In the genomic region with DNA sequence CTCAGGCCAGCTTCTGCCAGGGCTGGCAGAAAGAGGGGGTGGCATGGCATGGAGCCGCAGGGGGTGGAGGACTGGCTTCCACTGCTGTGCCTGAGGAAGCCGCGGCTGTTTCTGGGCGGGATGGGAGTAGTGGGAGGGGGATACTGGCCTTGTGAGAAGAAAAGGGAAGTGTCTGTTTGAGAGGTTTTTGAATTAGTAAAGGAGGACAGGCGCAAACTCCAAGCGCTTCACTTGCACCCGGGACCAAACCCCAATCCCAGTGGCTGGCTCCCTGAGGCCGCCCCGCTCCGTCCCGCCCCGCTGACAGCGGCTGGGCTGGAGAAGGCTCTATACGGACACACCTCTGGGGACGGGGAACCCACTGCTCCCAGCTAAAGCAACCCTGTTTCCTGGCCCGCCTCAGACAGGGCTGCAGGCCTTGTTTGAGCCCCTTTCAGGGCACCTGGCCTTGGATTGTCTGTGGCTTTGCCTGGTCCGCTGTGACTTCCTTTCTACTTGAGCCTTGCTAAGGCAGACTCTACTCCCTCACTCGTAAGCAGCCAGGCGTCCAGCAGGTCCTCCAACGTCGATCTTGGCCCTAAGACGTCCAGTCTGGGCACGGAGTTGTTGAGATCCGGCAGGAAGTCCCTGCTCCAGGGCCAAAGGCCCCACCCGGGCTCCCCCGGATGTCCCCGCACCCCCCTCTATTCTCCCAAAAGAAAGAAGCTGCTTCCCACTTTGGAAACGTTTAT, we compare ENCODE assay signal across 8 cellular contexts. TPM values are rescaled to one million over a fixed set of nuclear protein-coding genes. Genes with fewer than 3 reads are reported as not detected.
A peak's percentile ranks its signal among the peaks of the same experiment; 100 is the strongest.
DNase-seq lines count a peak whose midpoint lies in the region; ATAC-seq and TF ChIP-seq lines count a peak whose summit lies in the region.

No MANE protein-coding gene starts in this region.

- peak overlapping the region; percentile 52 for H2BK120ac ChIP-seq in IMR-90 (ENCODE audit: low read depth, low read length)

- H3K4me2 ChIP-seq in IMR-90 (ENCODE audit: low read depth, low read length): no peak overlapping the region; the same call in 1 of the 2 replicates

- in situ Hi-C loops in IMR-90 (cut with MboI; ENCODE audit: low sequenced_read_pairs): no loop called here

- dilution Hi-C loops in IMR-90 (cut with HindIII; ENCODE audit: low sequenced_read_pairs, unreplicated experiment): no loop called here

- H2BK20ac ChIP-seq in IMR-90 (ENCODE audit: low read depth, low read length): no peak overlapping the region

- H3K4me3 Mint-ChIP-seq in T-helper 1 cell treated with Interleukin-12 subunit alpha and Interleukin-12 subunit beta and Interleukin-4 antibody, amounts not matched to agents 30 μg/mL and 1 μg/mL, for 36 hours: peak overlapping the region; percentile 40
- H3K4me3 Mint-ChIP-seq in memory B cell: peak overlapping the region; percentile 76

- H3K27ac Mint-ChIP-seq in T-helper 1 cell treated with Interleukin-12 subunit alpha and Interleukin-12 subunit beta and Interleukin-4 antibody, amounts not matched to agents 30 μg/mL and 1 μg/mL, for 36 hours: no peak overlapping the region
- H3K27ac Mint-ChIP-seq in memory B cell: no peak overlapping the region

- peaks cover 4% of the 10 kb centered on the region for H3K27me3 Mint-ChIP-seq in T-helper 1 cell treated with Interleukin-12 subunit alpha and Interleukin-12 subunit beta and Interleukin-4 antibody, amounts not matched to agents 30 μg/mL and 1 μg/mL, for 36 hours (ENCODE audit: low read depth)
- peaks cover 3% of the 10 kb centered on the region for H3K27me3 Mint-ChIP-seq in memory B cell

- BruUV-seq in IMR-90 (replicated peaks; lab: Mats Ljungman, UMichigan): no TSS peak

- no peak overlapping the region for H3K4me3 ChIP-seq in IMR-90 (ENCODE audit: insufficient read depth, low read depth, low read length)
- H3K4me3 ChIP-seq in ascending aorta: peak overlapping the region; percentile 38 to 64
- no peak overlapping the region for H3K4me3 ChIP-seq in aorta (ENCODE audit: low read length in 2 of 2)

- no peak overlapping the region for H2BK5ac ChIP-seq in IMR-90 (ENCODE audit: low read depth, low read length, poor library complexity, severe bottlenecking)

- peak overlapping the region; percentile 39; the same call in 2 of the 3 replicates for H2BK15ac ChIP-seq in IMR-90 (ENCODE audit: low read depth, low read length)

- no peaks in the 10 kb centered on the region for H4K20me1 ChIP-seq in IMR-90 (ENCODE audit: insufficient read depth, low read length)

- H3K9me3 Mint-ChIP-seq in T-helper 1 cell treated with Interleukin-12 subunit alpha and Interleukin-12 subunit beta and Interleukin-4 antibody, amounts not matched to agents 30 μg/mL and 1 μg/mL, for 36 hours: no peaks in the 10 kb centered on the region
- H3K9me3 Mint-ChIP-seq in memory B cell: no peaks in the 10 kb centered on the region

- no peaks in the 10 kb centered on the region for H3K36me3 ChIP-seq in IMR-90 (ENCODE audit: control insufficient read depth, insufficient read depth, low read length)
- no peaks in the 10 kb centered on the region for H3K36me3 ChIP-seq in ascending aorta
- H3K36me3 ChIP-seq in aorta (ENCODE audit: control insufficient read depth in 1 of 2, insufficient read depth in 2 of 2, low read length in 1 of 2): no peaks in the 10 kb centered on the region

- 82% methylated on average over 11 of the region's 28 CpGs; no CpG with 5 or more reads in 1 of the 2 experiments for WGBS in IMR-90 (ENCODE audit: extremely low coverage in 2 of 2, insufficient read length in 1 of 2), 2 experiments
- WGBS in aorta, 2 donors: 51 to 52% methylated on average over 28 of the region's 28 CpGs

- POLR2A ChIA-PET in IMR-90 (lab: Charles Lee; ENCODE audit: unreplicated experiment): interaction anchor here (0.7 kb wide), 1 partner anchor 42 kb away, joined by 3 read pairs; no protein-coding TSS in a partner anchor

- peak overlapping the region; percentile 68 for H3K4ac ChIP-seq in IMR-90 (ENCODE audit: low read depth, low read length)

- TF ChIP-seq RAD21 in IMR-90 (IDR thresholded peaks at IDR 0.05; ENCODE audit: low read length): no peak

- no peak for ATAC-seq in IMR-90 (ENCODE audit: low read depth)
- ATAC-seq in memory B cell (ENCODE audit: low read depth): peak; percentile 7
- ATAC-seq in aorta (ENCODE audit: low FRiP score): no peak
- no peak for ATAC-seq in GM18519 (IDR thresholded peaks at IDR 0.05; ENCODE audit: low FRiP score, unreplicated experiment)

- H2AK5ac ChIP-seq in IMR-90 (ENCODE audit: low read depth, low read length): peak overlapping the region; percentile 20

- CTCF ChIA-PET in IMR-90 (lab: Yijun Ruan, JAX): interaction anchor here (0.6 to 1.9 kb wide), 17 partner anchors 8 to 273 kb away, joined by 3 to 30 read pairs (median 4); a partner anchor contains a TSS

- 0 out of 2 replicates have a peak overlapping the region, but pooled peaks have one; percentile 8 for H3K9ac ChIP-seq in IMR-90 (ENCODE audit: low read depth, low read length)

- H3K9me1 ChIP-seq in IMR-90 (ENCODE audit: insufficient read depth, low read length): no peaks in the 10 kb centered on the region; the same call in 1 of the 2 replicates

- DNase-seq in T-helper 1 cell: no peak
- DNase-seq in IMR-90: no peak
- no peak for DNase-seq in ascending aorta (ENCODE audit: low spot score in 2 of 2)
- peak in 1 of 2 donors; percentile 22 for DNase-seq in memory B cell (ENCODE audit: low spot score in 2 of 2)
- peak in 1 of 2 donors; percentile 75 for DNase-seq in aorta
- no peak for DNase-seq in NCI-H2107 (lab: John Stamatoyannopoulos, UW)

- H3K18ac ChIP-seq in IMR-90 (ENCODE audit: low read depth, low read length): peak overlapping the region; percentile 49; the same call in 1 of the 2 replicates

- no peaks in the 10 kb centered on the region for H3K79me1 ChIP-seq in IMR-90 (ENCODE audit: low read depth in 1 of 2, low read length in 2 of 2)

- H3K36me3 Mint-ChIP-seq in T-helper 1 cell treated with Interleukin-12 subunit alpha and Interleukin-12 subunit beta and Interleukin-4 antibody, amounts not matched to agents 30 μg/mL and 1 μg/mL, for 36 hours (ENCODE audit: low read depth): no peaks in the 10 kb centered on the region
- no peaks in the 10 kb centered on the region for H3K36me3 Mint-ChIP-seq in memory B cell

- no peak for TF ChIP-seq CTCF in IMR-90 (conservative IDR thresholded peaks at IDR 0.05; ENCODE audit: low read depth, low read length)
- TF ChIP-seq CTCF in ascending aorta (IDR thresholded peaks at IDR 0.05): no peak

- peaks cover 10% of the 10 kb centered on the region for H3K4me1 Mint-ChIP-seq in T-helper 1 cell treated with Interleukin-12 subunit alpha and Interleukin-12 subunit beta and Interleukin-4 antibody, amounts not matched to agents 30 μg/mL and 1 μg/mL, for 36 hours (ENCODE audit: low read depth)
- H3K4me1 Mint-ChIP-seq in memory B cell: peaks cover 8% of the 10 kb centered on the region

- no peak for TF ChIP-seq POLR2A in IMR-90 (IDR thresholded peaks at IDR 0.05; ENCODE audit: low read depth, low read length)

- H2AK9ac ChIP-seq in IMR-90 (replicated peaks; ENCODE audit: low read depth, low read length, poor library complexity): peak overlapping the region; percentile 79

- H3K27ac ChIP-seq in IMR-90 (ENCODE audit: insufficient read depth, low read length) (peak overlapping the region; percentile 6; the same call in 1 of the 2 replicates), ascending aorta (peak overlapping the region; percentile 88 to 92), aorta (ENCODE audit: low read depth in 1 of 2, low read length in 2 of 2) (peak overlapping the region; percentile 10 to 70)

- H3K27me3 ChIP-seq in IMR-90 (ENCODE audit: control insufficient read depth, insufficient read depth, low read length) (peaks cover 3% of the 10 kb centered on the region; the same call in 1 of the 2 replicates), ascending aorta (no peaks in the 10 kb centered on the region), aorta (ENCODE audit: control insufficient read depth in 1 of 2, insufficient read depth in 2 of 2, low read length in 1 of 2) (no peaks in the 10 kb centered on the region)

- H3K23ac ChIP-seq in IMR-90 (ENCODE audit: low read depth, low read length): no peak overlapping the region

- H3K56ac ChIP-seq in IMR-90 (ENCODE audit: extremely low read depth, insufficient read depth, low read length): no peak overlapping the region

- intact Hi-C loops in IMR-90 (cut with micrococcal nuclease) (no loop called here), ascending aorta (cut with DNase I) (no loop called here), aorta (cut with DNase I) (loop anchor here in 1 of 2 donors (5.0 kb wide), 1 partner anchor 48 kb away; a partner anchor contains a TSS)

- H3K9me3 ChIP-seq in IMR-90 (ENCODE audit: control insufficient read depth, insufficient read depth, low read length) (no peaks in the 10 kb centered on the region), ascending aorta (no peaks in the 10 kb centered on the region), aorta (ENCODE audit: control insufficient read depth, low read length) (no peaks in the 10 kb centered on the region)

- H2AFZ ChIP-seq in IMR-90 (replicated peaks; ENCODE audit: low read length, poor library complexity): peak overlapping the region; percentile 98

- H4K91ac ChIP-seq in IMR-90 (ENCODE audit: insufficient read depth, low read depth, low read length): peak overlapping the region; percentile 74

- peak overlapping the region; percentile 47 for H4K5ac ChIP-seq in IMR-90 (ENCODE audit: low read depth, low read length)

- peak overlapping the region; percentile 58 to 84 for H4K8ac ChIP-seq in IMR-90 (ENCODE audit: low read depth in 2 of 2, low read length in 2 of 2)

- H3K14ac ChIP-seq in IMR-90 (replicated peaks; ENCODE audit: low read depth, low read length): peak overlapping the region; percentile 58; the same call in 1 of the 2 replicates

- H3K4me1 ChIP-seq in IMR-90 (ENCODE audit: control insufficient read depth, insufficient read depth, low read length) (peaks cover 3% of the 10 kb centered on the region; the same call in 1 of the 2 replicates), ascending aorta (peaks cover 11 to 12% of the 10 kb centered on the region in 2 donors), aorta (ENCODE audit: control insufficient read depth in 1 of 2, insufficient read depth in 2 of 2, low read length in 2 of 2) (no peaks in the 10 kb centered on the region)

RNA-seq across cellular contexts. Expression of a gene that starts 2.2 kb away (rescaled TPM):
- total RNA-seq in IMR-90 (2012; rRNA removed) (0.18 and 0.56 TPM in 2 replicates), ascending aorta (80.3 TPM), aorta (not detected)
- polyA plus RNA-seq in IMR-90 (2012; rRNA removed) (0.89 and 0.98 TPM in 2 replicates), aorta (100 to 1,000 TPM in 1 of 2 donors, 1 to 10 TPM in 1; 1.2 to 416 TPM)
- polyA plus RNA-seq in IMR-90 (2012; cell fraction: cytosol; rRNA removed): 0.57 and 1.9 TPM in 2 replicates
- polyA plus RNA-seq in IMR-90 (2012; cell fraction: nucleus; rRNA removed; ENCODE audit: low replicate concordance): 0.24 and 0.37 TPM in 2 replicates

RNA-seq across cellular contexts. Expression of a gene that starts 5.5 kb away (rescaled TPM):
- total RNA-seq in IMR-90 (2012; rRNA removed): not detected in 2 replicates
- not detected in 2 replicates for polyA plus RNA-seq in IMR-90 (2012; rRNA removed)
- polyA plus RNA-seq in IMR-90 (2012; cell fraction: cytosol; rRNA removed): not detected in 2 replicates
- not detected in 2 replicates for polyA plus RNA-seq in IMR-90 (2012; cell fraction: nucleus; rRNA removed; ENCODE audit: low replicate concordance)
- 83.1 TPM for total RNA-seq in ascending aorta
- not detected for total RNA-seq in aorta
- 100 to 1,000 TPM in 1 of 2 donors, not detected in 1; 335 TPM for polyA plus RNA-seq in aorta

RNA-seq across cellular contexts. Expression of a gene that starts 12.1 kb away (rescaled TPM):
- total RNA-seq in IMR-90 (2012; rRNA removed): not detected in 2 replicates
- polyA plus RNA-seq in IMR-90 (2012; rRNA removed): not detected in 2 replicates
- polyA plus RNA-seq in IMR-90 (2012; cell fraction: cytosol; rRNA removed): not detected in 2 replicates
- polyA plus RNA-seq in IMR-90 (2012; cell fraction: nucleus; rRNA removed; ENCODE audit: low replicate concordance): not detected in 2 replicates
- total RNA-seq in ascending aorta: 14.3 TPM
- not detected for total RNA-seq in aorta
- 100 to 1,000 TPM in 1 of 2 donors, under 1 TPM in 1; 0.64 to 457 TPM for polyA plus RNA-seq in aorta

RNA-seq across cellular contexts. Expression of a gene that starts 43.5 kb away (rescaled TPM):
- total RNA-seq in IMR-90 (2012; rRNA removed) (not detected in 2 replicates), ascending aorta (not detected), aorta (not detected)
- polyA plus RNA-seq in IMR-90 (2012; rRNA removed) (not detected in 2 replicates), aorta (not detected)
- not detected in 2 replicates for polyA plus RNA-seq in IMR-90 (2012; cell fraction: cytosol; rRNA removed)
- not detected in 2 replicates for polyA plus RNA-seq in IMR-90 (2012; cell fraction: nucleus; rRNA removed; ENCODE audit: low replicate concordance)

RNA-seq across cellular contexts. Expression of a gene that starts 47.4 kb away (rescaled TPM):
- 52.0 and 53.9 TPM in 2 replicates for total RNA-seq in IMR-90 (2012; rRNA removed)
- polyA plus RNA-seq in IMR-90 (2012; rRNA removed): 38.5 and 40.8 TPM in 2 replicates
- polyA plus RNA-seq in IMR-90 (2012; cell fraction: cytosol; rRNA removed): 23.7 and 31.3 TPM in 2 replicates
- polyA plus RNA-seq in IMR-90 (2012; cell fraction: nucleus; rRNA removed; ENCODE audit: low replicate concordance): 17.8 and 38.4 TPM in 2 replicates
- total RNA-seq in ascending aorta: 171 TPM
- 10 to 100 TPM; 31.5 to 48.2 TPM for total RNA-seq in aorta
- polyA plus RNA-seq in aorta: 10 to 100 TPM; 19.2 to 21.2 TPM

Comparison
In these comparisons a context has a peak if more than half of its experiments do, and no peak if none do; other contexts are left out.
1. H3K27ac ChIP-seq: peak in every context shown above with its lines; median percentile 90 in ascending aorta; 40 in aorta; 6 in IMR-90.
2. H3K4me3 ChIP-seq: peak in ascending aorta (2 of 2); none in IMR-90 (single experiment) and aorta (0 of 2).
3. RNA of a gene that starts 2.2 kb away (total RNA-seq): 80.3 TPM in ascending aorta (single experiment); 0.18 to 0.56 TPM in IMR-90 and not detected in aorta; every median in the first group is over 10 times any median in the second.
4. RNA of a gene that starts 5.5 kb away (total RNA-seq): 83.1 TPM in ascending aorta (single experiment); not detected in IMR-90 and not detected in aorta; every median in the first group is over 10 times any median in the second.
5. RNA of a gene that starts 12.1 kb away (total RNA-seq): 14.3 TPM in ascending aorta (single experiment); not detected in IMR-90 and not detected in aorta; every median in the first group is over 10 times any median in the second.